10 cellular contexts compared by ENCODE assay signal in genomic region chr22:37454857-37455686, GRCh38. TPM values are rescaled to one million over a fixed set of nuclear protein-coding genes. Genes with fewer than 3 reads are reported as not detected.
DNase-seq lines count a peak whose midpoint lies in the region; ATAC-seq and TF ChIP-seq lines count a peak whose summit lies in the region.
"Had no signal": no experiment of that assay in that cellular context is flagged by ENCODE, and none has a peak within 500 bp of the region (broad histone marks: within the 10 kb centered on the region; RNA-seq: fewer than 3 reads in every experiment).

No MANE protein-coding gene starts in this region.

- H3K27ac Mint-ChIP-seq in type B pancreatic cell (peak overlapping the region; percentile 80), T-helper 17 cell (no peak overlapping the region)

- H3K9me3 ChIP-seq in T-helper 17 cell (ENCODE audit: control insufficient read depth, low read length, poor library complexity, severe bottlenecking): no peaks in the 10 kb centered on the region

- H3K27me3 ChIP-seq in foreskin keratinocyte: no peaks in the 10 kb centered on the region

- ATAC-seq in foreskin keratinocyte (peak; percentile 66), T-helper 17 cell (no peak), HG02870 (IDR thresholded peaks at IDR 0.05; ENCODE audit: unreplicated experiment) (no peak)

- H3K4me1 Mint-ChIP-seq in type B pancreatic cell (ENCODE audit: unreplicated experiment): peaks cover 19% of the 10 kb centered on the region
- peaks cover 12% of the 10 kb centered on the region for H3K4me1 Mint-ChIP-seq in T-helper 17 cell

- TF ChIP-seq CTCF in foreskin keratinocyte (conservative IDR thresholded peaks at IDR 0.05): no peak
- TF ChIP-seq CTCF in type B pancreatic cell (conservative IDR thresholded peaks at IDR 0.05): no peak

- H3K4me1 ChIP-seq in foreskin keratinocyte: peaks cover 5% of the 10 kb centered on the region

- DNase-seq in SIG-M5 treated with dmso at 0.1 percent for 504 hours (lab: John Stamatoyannopoulos, UW; ENCODE audit: unreplicated experiment): peak; percentile 29
- DNase-seq in SIG-M5 (lab: John Stamatoyannopoulos, UW): no peak
- DNase-seq in SW480 (ENCODE audit: low spot score): peak; percentile 79
- peak; percentile 64 to 83 for DNase-seq in foreskin keratinocyte
- no peak for DNase-seq in type B pancreatic cell (ENCODE audit: extremely low spot score, unreplicated experiment)
- DNase-seq in T-helper 17 cell: no peak
- no peak for DNase-seq in D341Med (ENCODE audit: low spot score)
- DNase-seq: NCI-H1105 had no signal

- H3K4me3 Mint-ChIP-seq in type B pancreatic cell: no peak overlapping the region
- no peak overlapping the region for H3K4me3 Mint-ChIP-seq in T-helper 17 cell

- H3K9me3 Mint-ChIP-seq in type B pancreatic cell: no peaks in the 10 kb centered on the region

- H3K27me3 Mint-ChIP-seq in type B pancreatic cell (peaks cover 45% of the 10 kb centered on the region), T-helper 17 cell (no peaks in the 10 kb centered on the region)

- H3K36me3 Mint-ChIP-seq in type B pancreatic cell: no peaks in the 10 kb centered on the region
- H3K36me3 Mint-ChIP-seq in T-helper 17 cell (ENCODE audit: low read depth): peaks cover 5% of the 10 kb centered on the region

- H3K27ac ChIP-seq in foreskin keratinocyte: peak overlapping the region; percentile 20
- H3K27ac ChIP-seq: skin epidermis had no signal

RNA-seq across cellular contexts. Expression of gene ELFN2, which starts 27.8 kb away (rescaled TPM):
- 0.88 and 0.95 TPM in 2 replicates for total RNA-seq in foreskin keratinocyte
- polyA plus RNA-seq in foreskin keratinocyte: 0.44 and 0.46 TPM in 2 replicates
- total RNA-seq in type B pancreatic cell (ENCODE audit: low replicate concordance): 0.53 and 1.3 TPM in 2 replicates
- under 1 TPM; 0.10 to 0.12 TPM for total RNA-seq in T-helper 17 cell

RNA-seq across cellular contexts. Expression of gene MFNG, which starts 31.1 kb away (rescaled TPM):
- total RNA-seq in foreskin keratinocyte: 4.2 and 5.5 TPM in 2 replicates
- polyA plus RNA-seq in foreskin keratinocyte: 5.7 and 6.1 TPM in 2 replicates
- 0.76 and 0.82 TPM in 2 replicates for total RNA-seq in type B pancreatic cell (ENCODE audit: low replicate concordance)
- 100 to 1,000 TPM; 139 to 150 TPM for total RNA-seq in T-helper 17 cell

Comparison
In these comparisons a context has a peak if more than half of its experiments do, and no peak if none do; other contexts are left out.
1. DNase-seq: peak in SIG-M5 treated with dmso at 0.1 percent for 504 hours (single experiment), SW480 (single experiment) and foreskin keratinocyte (2 of 2); none in SIG-M5 (single experiment), type B pancreatic cell (single experiment), T-helper 17 cell (0 of 3) and D341Med (single experiment).
2. RNA of gene MFNG, which starts 31.1 kb away (total RNA-seq): 139 to 150 TPM in T-helper 17 cell; 4.2 to 5.5 TPM in foreskin keratinocyte and 0.76 to 0.82 TPM in type B pancreatic cell; every median in the first group is over 10 times any median in the second.